19 cellular contexts compared by ENCODE assay signal in genomic region chrX:109344666-109345065, GRCh38.
DNase-seq lines count a peak whose midpoint lies in the region; TF ChIP-seq lines count a peak whose summit lies in the region.
"Had no signal": no experiment of that assay in that cellular context is flagged by ENCODE, and none has a peak within 500 bp of the region (broad histone marks: within the 10 kb centered on the region; RNA-seq: fewer than 3 reads in every experiment).

No MANE protein-coding gene starts in this region.

- POLR2A ChIA-PET in AG04449 (lab: Yijun Ruan, JAX) = interaction anchor here (1.2 kb wide), 1 partner anchor 18 kb away, joined by 5 read pairs; no protein-coding TSS in a partner anchor

- intact Hi-C loops in posterior vena cava (cut with DNase I) = no loop called here

- no peaks in the 10 kb centered on the region for H3K36me3 Mint-ChIP-seq in nephron (ENCODE audit: low read depth)
- no peaks in the 10 kb centered on the region for H3K36me3 Mint-ChIP-seq in activated T-cell treated with anti-CD3 and anti-CD28 coated beads, Interleukin-2, amount 50 U/mL, for 24 hours (ENCODE audit: low read depth)
- H3K36me3 Mint-ChIP-seq: CD14-positive monocyte; CD8-positive, alpha-beta memory T cell had no signal

- TF ChIP-seq CTCF in AG04449 (IDR thresholded peaks at IDR 0.05; ENCODE audit: insufficient read depth, low read length, missing control alignments) (no peak), nephron (IDR thresholded peaks at IDR 0.05; ENCODE audit: unreplicated experiment in 3 of 3) (no peak), GM13977 (IDR thresholded peaks at IDR 0.05; ENCODE audit: extremely low read depth, insufficient read depth, missing control alignments) (no peak)

- no peaks in the 10 kb centered on the region for H3K27me3 Mint-ChIP-seq in nephron (ENCODE audit: low read depth)
- H3K27me3 Mint-ChIP-seq in activated T-cell treated with anti-CD3 and anti-CD28 coated beads, Interleukin-2, amount 50 U/mL, for 24 hours = peaks cover 21% of the 10 kb centered on the region
- H3K27me3 Mint-ChIP-seq: CD4-positive, alpha-beta T cell had no signal

- peaks cover 49% of the 10 kb centered on the region for H3K4me1 Mint-ChIP-seq in nephron
- peaks cover 4% of the 10 kb centered on the region for H3K4me1 Mint-ChIP-seq in activated T-cell treated with anti-CD3 and anti-CD28 coated beads, Interleukin-2, amount 50 U/mL, for 24 hours (ENCODE audit: low read depth)
- H3K4me1 Mint-ChIP-seq: CD8-positive, alpha-beta memory T cell; GM23338 had no signal

- DNase-seq in AG04449 (ENCODE audit: low read depth, low spot score) = peak; percentile 23
- peak; percentile 21 for DNase-seq in RKO (ENCODE audit: low spot score)
- DNase-seq in dermis blood vessel endothelial cell = peak; percentile 52
- no peak for DNase-seq in posterior vena cava (ENCODE audit: low spot score)
- DNase-seq in activated T-cell treated with anti-CD3 and anti-CD28 coated beads, Interleukin-2, amount 50 U/mL, for 24 hours = no peak
- no peak for DNase-seq in activated naive CD4-positive, alpha-beta T cell treated with anti-CD3 and anti-CD28 coated beads, Interleukin-2, amount 50 U/mL, for 16 hours
- no peak for DNase-seq in GM13977 (ENCODE audit: low spot score)
- DNase-seq: AML-193; BE2C; CD4-positive, alpha-beta T cell; CD8-positive, alpha-beta memory T cell; DMS 273 treated with DMSO at 0.1 percent for 48 hours; DMS79; HFFc6 had no signal

- peak overlapping the region; percentile 83 to 97 (median 93) for H3K27ac Mint-ChIP-seq in nephron
- H3K27ac Mint-ChIP-seq in activated T-cell treated with anti-CD3 and anti-CD28 coated beads, Interleukin-2, amount 50 U/mL, for 24 hours = no peak overlapping the region
- H3K27ac Mint-ChIP-seq: CD4-positive, alpha-beta T cell; CD8-positive, alpha-beta memory T cell; GM23338; HFFc6 had no signal

- no peak overlapping the region for H3K4me3 ChIP-seq in AG04449 (ENCODE audit: low read depth, low read length)
- H3K4me3 ChIP-seq: BLaER1 treated with 17β-estradiol and CSF1 and Interleukin-3, amounts not matched to agents 10 nM and 100 nM; GM23338; HAP-1 had no signal

- peaks cover 4% of the 10 kb centered on the region for H3K9me3 Mint-ChIP-seq in nephron
- no peaks in the 10 kb centered on the region for H3K9me3 Mint-ChIP-seq in activated T-cell treated with anti-CD3 and anti-CD28 coated beads, Interleukin-2, amount 50 U/mL, for 24 hours
- H3K9me3 Mint-ChIP-seq: CD4-positive, alpha-beta T cell; CD8-positive, alpha-beta memory T cell; GM23338; HFFc6 had no signal

- CTCF ChIA-PET in AG04449 (lab: Yijun Ruan, JAX) = no interaction called here

- H3K4me3 Mint-ChIP-seq in nephron = peak overlapping the region in 1 of 3 experiments; percentile 24
- no peak overlapping the region for H3K4me3 Mint-ChIP-seq in activated T-cell treated with anti-CD3 and anti-CD28 coated beads, Interleukin-2, amount 50 U/mL, for 24 hours
- H3K4me3 Mint-ChIP-seq: CD14-positive monocyte; CD4-positive, alpha-beta T cell; CD8-positive, alpha-beta memory T cell; GM23338; HFFc6 had no signal

- in situ Hi-C loops in GM13977 (cut with MboI; ENCODE audit: low pct_unique_long_range_greater_than_20kb, low sequenced_read_pairs, unreplicated experiment) = no loop called here

Comparison
In these comparisons a context has a peak if more than half of its experiments do, and no peak if none do; other contexts are left out.
1. DNase-seq: peak in AG04449 (single experiment), RKO (single experiment) and dermis blood vessel endothelial cell (single experiment); none in posterior vena cava (single experiment), activated T-cell treated with anti-CD3 and anti-CD28 coated beads, Interleukin-2, amount 50 U/mL, for 24 hours (single experiment), activated naive CD4-positive, alpha-beta T cell treated with anti-CD3 and anti-CD28 coated beads, Interleukin-2, amount 50 U/mL, for 16 hours (single experiment) and GM13977 (single experiment).